Comparison of ENCODE assay signal across 27 cellular contexts in genomic region chr13:58852076-58852475, GRCh38.
DNase-seq lines count a peak whose midpoint lies in the region; ATAC-seq, FAIRE-seq and TF ChIP-seq lines count a peak whose summit lies in the region.
"Had no signal": no experiment of that assay in that cellular context is flagged by ENCODE, and none has a peak within 500 bp of the region (broad histone marks: within the 10 kb centered on the region; RNA-seq: fewer than 3 reads in every experiment).

No MANE protein-coding gene starts in this region.

- H2AFZ ChIP-seq in mammary epithelial cell (ENCODE audit: low read depth, low read length) = no peak overlapping the region
- H2AFZ ChIP-seq: PC-9 had no signal

- no peaks in the 10 kb centered on the region for H3K79me2 ChIP-seq in mammary epithelial cell (ENCODE audit: insufficient read depth, low read length)

- no peaks in the 10 kb centered on the region for H3K9me3 Mint-ChIP-seq in MCF 10A (ENCODE audit: unreplicated experiment)
- H3K9me3 Mint-ChIP-seq: nephron had no signal

- no peaks in the 10 kb centered on the region for H3K9me3 ChIP-seq in breast epithelium
- peaks cover 3% of the 10 kb centered on the region for H3K9me3 ChIP-seq in mammary epithelial cell (replicated peaks; ENCODE audit: insufficient read depth, low read length)
- H3K9me3 ChIP-seq: transverse colon had no signal

- H3K27ac ChIP-seq in breast epithelium (no peak overlapping the region), mammary epithelial cell (ENCODE audit: insufficient read depth, low read depth, low read length) (no peak overlapping the region)
- H3K27ac ChIP-seq: PC-9, transverse colon, WERI-Rb-1 had no signal

- H3K36me3 ChIP-seq in breast epithelium (no peaks in the 10 kb centered on the region), mammary epithelial cell (ENCODE audit: insufficient read depth, low read length) (no peaks in the 10 kb centered on the region)
- H3K36me3 ChIP-seq: transverse colon, WERI-Rb-1 had no signal

- in situ Hi-C loops in mammary epithelial cell (cut with MboI; ENCODE audit: low sequenced_read_pairs in 2 of 2) = no loop called here

- DNase-seq in MCF 10A (ENCODE audit: unreplicated experiment) = peak; percentile 43
- DNase-seq in breast epithelium (ENCODE audit: low spot score in 2 of 2) = no peak
- DNase-seq in mammary epithelial cell = peak; percentile 0
- peak; percentile 11 for DNase-seq in iris pigment epithelial cell (ENCODE audit: low read depth)
- no peak for DNase-seq in GM03348 (ENCODE audit: low spot score)
- no peak for DNase-seq in GM19239 (ENCODE audit: insufficient read length, low spot score)
- no peak for DNase-seq in Right ventricle myocardium superior
- DNase-seq: 8988T; activated CD4-positive, alpha-beta T cell treated with anti-CD3 and anti-CD28 coated beads for 4 hours; activated effector memory CD4-positive, alpha-beta T cell treated with Interleukin-2 at 50 U/mL for 16 hours; activated T-cell treated with anti-CD3 and anti-CD28 coated beads, Interleukin-2, amount 50 U/mL, for 1 hour; central memory CD4-positive, alpha-beta T cell; effector memory CD8-positive, alpha-beta T cell; Kasumi-1; left cardiac atrium; NCI-H1694; NCI-H510A; PC-9; SHP77 treated with DMSO at 0.1 percent for 48 hours; stimulated activated CD4-positive, alpha-beta T cell treated with anti-CD3 and anti-CD28 coated beads, Interleukin-4, amount 100 ng/mL, for 24 hours; transverse colon; WERI-Rb-1 had no signal

- intact Hi-C loops in MCF 10A (cut with micrococcal nuclease) (no loop called here), breast epithelium (cut with DNase I; ENCODE audit: low total_unique reads) (no loop called here), mammary epithelial cell (cut with micrococcal nuclease) (no loop called here), Right ventricle myocardium superior (cut with DNase I) (no loop called here)

- no peaks in the 10 kb centered on the region for H3K36me3 Mint-ChIP-seq in MCF 10A (ENCODE audit: insufficient read depth, unreplicated experiment)
- H3K36me3 Mint-ChIP-seq: activated naive CD4-positive, alpha-beta T cell treated with anti-CD3 and anti-CD28 coated beads, Interleukin-2, amount 50 U/mL, for 72 hours; CD14-positive monocyte had no signal

- dilution Hi-C loops in mammary epithelial cell (cut with HindIII; ENCODE audit: low sequenced_read_pairs) = no loop called here

- BruUV-seq in MCF 10A (replicated peaks; lab: Mats Ljungman, UMichigan) (no TSS peak), mammary epithelial cell (replicated peaks; lab: Mats Ljungman, UMichigan) (no TSS peak)

- H3K4me1 Mint-ChIP-seq in MCF 10A (ENCODE audit: insufficient read depth, unreplicated experiment) = peaks cover 6% of the 10 kb centered on the region
- H3K4me1 Mint-ChIP-seq: CD14-positive monocyte had no signal

- no peak overlapping the region for H3K27ac Mint-ChIP-seq in MCF 10A (ENCODE audit: low read depth, unreplicated experiment)
- H3K27ac Mint-ChIP-seq: activated naive CD4-positive, alpha-beta T cell treated with anti-CD3 and anti-CD28 coated beads, Interleukin-2, amount 50 U/mL, for 72 hours; CD14-positive monocyte; effector memory CD8-positive, alpha-beta T cell; nephron had no signal

- H3K4me2 ChIP-seq in mammary epithelial cell (ENCODE audit: insufficient read depth, low read depth, low read length) = no peak overlapping the region
- H3K4me2 ChIP-seq: PC-9 had no signal

- H3K4me3 ChIP-seq in breast epithelium = no peak overlapping the region
- no peak overlapping the region for H3K4me3 ChIP-seq in mammary epithelial cell (replicated peaks in 1 of 3; ENCODE audit: insufficient read depth in 1 of 3, low read depth in 2 of 3, low read length in 3 of 3)
- H3K4me3 ChIP-seq: PC-9, transverse colon had no signal

- no peak overlapping the region for H3K4me3 Mint-ChIP-seq in MCF 10A (ENCODE audit: unreplicated experiment)
- H3K4me3 Mint-ChIP-seq: effector memory CD8-positive, alpha-beta T cell; nephron had no signal

- no peaks in the 10 kb centered on the region for H3K4me1 ChIP-seq in breast epithelium
- H3K4me1 ChIP-seq in mammary epithelial cell (ENCODE audit: insufficient read depth, low read length) = no peaks in the 10 kb centered on the region
- H3K4me1 ChIP-seq: transverse colon had no signal

- no peaks in the 10 kb centered on the region for H3K27me3 Mint-ChIP-seq in MCF 10A (ENCODE audit: insufficient read depth, unreplicated experiment)
- H3K27me3 Mint-ChIP-seq: effector memory CD8-positive, alpha-beta T cell had no signal

- H4K20me1 ChIP-seq in mammary epithelial cell (ENCODE audit: insufficient read depth, low read length) = no peaks in the 10 kb centered on the region

- CTCF ChIA-PET in MCF 10A (lab: Yijun Ruan, JAX) (no interaction called here), mammary epithelial cell (lab: Charles Lee; ENCODE audit: low non-redundant PET) (no interaction called here)

- POLR2A ChIA-PET in MCF 10A (lab: Yijun Ruan, JAX) = no interaction called here

- TF ChIP-seq POLR2A in breast epithelium (IDR thresholded peaks at IDR 0.05) = no peak

- H3K27me3 ChIP-seq in breast epithelium (no peaks in the 10 kb centered on the region), mammary epithelial cell (ENCODE audit: insufficient read depth, low read length) (no peaks in the 10 kb centered on the region)
- H3K27me3 ChIP-seq: transverse colon had no signal

- no peak for FAIRE-seq in GM19239 (lab: Jason Lieb, UNC)
- FAIRE-seq: frontal cortex had no signal

- WGBS in mammary epithelial cell (ENCODE audit: low coverage, missing lambda C conversion rate) = 21% methylated on average over 1 of the region's 1 CpG

- H3K9ac ChIP-seq in mammary epithelial cell (ENCODE audit: insufficient read depth, low read length) = no peak overlapping the region

- ATAC-seq in GM18502 (IDR thresholded peaks at IDR 0.05; ENCODE audit: poor library complexity, unreplicated experiment) (no peak), Right ventricle myocardium superior (ENCODE audit: poor library complexity) (no peak)
- ATAC-seq: activated naive CD4-positive, alpha-beta T cell treated with anti-CD3 and anti-CD28 coated beads, Interleukin-2, amount 50 U/mL, for 72 hours; effector memory CD8-positive, alpha-beta T cell; left cardiac atrium had no signal

- no peak for TF ChIP-seq CTCF in MCF 10A (IDR thresholded peaks at IDR 0.05; ENCODE audit: unreplicated experiment)
- TF ChIP-seq CTCF in breast epithelium (IDR thresholded peaks at IDR 0.05) = no peak
- no peak for TF ChIP-seq CTCF in mammary epithelial cell (conservative IDR thresholded peaks at IDR 0.05 in 1 of 2, IDR thresholded peaks at IDR 0.05 in 1 of 2; ENCODE audit: extremely low read depth in 1 of 2, insufficient read depth in 1 of 2, low read depth in 1 of 2, low read length in 2 of 2)

Comparison
In these comparisons a context has a peak if more than half of its experiments do, and no peak if none do; other contexts are left out.
1. DNase-seq: peak in MCF 10A (single experiment), mammary epithelial cell (single experiment) and iris pigment epithelial cell (single experiment); none in breast epithelium (0 of 2), GM03348 (single experiment), GM19239 (single experiment) and Right ventricle myocardium superior (single experiment).